ENCODE assay signal across 10 cellular contexts in genomic region chr10:50561266-50561665, GRCh38.
DNase-seq lines count a peak whose midpoint lies in the region; ATAC-seq, FAIRE-seq and TF ChIP-seq lines count a peak whose summit lies in the region.
"Had no signal": no experiment of that assay in that cellular context is flagged by ENCODE, and none has a peak within 500 bp of the region (broad histone marks: within the 10 kb centered on the region; RNA-seq: fewer than 3 reads in every experiment).

No MANE protein-coding gene starts in this region.

- peak overlapping the region in 3 of 4 donors; percentile 1 to 69 (median 23) for H3K27ac ChIP-seq in pancreas

- no peaks in the 10 kb centered on the region for H3K36me3 ChIP-seq in pancreas

- ATAC-seq in SK-N-SH treated with all-trans-retinoic acid at 6 μM for 48 hours (peak; percentile 91), pancreas (peak; percentile 55 to 67 (median 60)), GM21423 (IDR thresholded peaks at IDR 0.05; ENCODE audit: unreplicated experiment) (no peak), GM21515 (IDR thresholded peaks at IDR 0.05; ENCODE audit: unreplicated experiment) (no peak), GM19035 (IDR thresholded peaks at IDR 0.05; ENCODE audit: unreplicated experiment) (no peak)
- ATAC-seq: activated CD8-positive, alpha-beta T cell treated with anti-CD3 and anti-CD28 coated beads, Interleukin-2, amount 10 ng/mL, durations not matched to agents 7 days and 5 days had no signal

- peaks cover 16 to 46% (median 22%) of the 10 kb centered on the region in 3 donors for H3K4me1 ChIP-seq in pancreas

- 15 to 19% methylated on average over 5 of the region's 5 CpGs for WGBS in pancreas, 2 donors

- no peaks in the 10 kb centered on the region for H3K27me3 ChIP-seq in pancreas

- FAIRE-seq in pancreas (lab: Jason Lieb, UNC) (no peak), GM19239 (lab: Jason Lieb, UNC) (no peak)

- DNase-seq in AG10803 (ENCODE audit: low read depth) (peak; percentile 99), fibroblast of the aortic adventitia (ENCODE audit: low read depth) (peak; percentile 100), pancreas (peak in 1 of 6 donors; percentile 22), GM19239 (ENCODE audit: insufficient read length, low spot score) (no peak)
- DNase-seq: activated CD8-positive, alpha-beta T cell treated with anti-CD3 and anti-CD28 coated beads, Interleukin-2, amount 10 ng/mL, durations not matched to agents 7 days and 5 days; stimulated activated CD4-positive, alpha-beta T cell treated with anti-CD3 and anti-CD28 coated beads, Interleukin-4, amount 100 ng/mL, for 4 hours had no signal

- TF ChIP-seq CTCF in AG10803 (conservative IDR thresholded peaks at IDR 0.05; ENCODE audit: low read length) (no peak), fibroblast of the aortic adventitia (IDR thresholded peaks at IDR 0.05; ENCODE audit: insufficient read depth, low read length) (no peak), pancreas (IDR thresholded peaks at IDR 0.05) (no peak)

- no peak overlapping the region for H3K4me3 ChIP-seq in AG10803 (ENCODE audit: low read length)
- no peak overlapping the region for H3K4me3 ChIP-seq in fibroblast of the aortic adventitia (ENCODE audit: low read depth, low read length)
- H3K4me3 ChIP-seq in pancreas, result peak overlapping the region in 1 of 4 donors; percentile 4

- intact Hi-C loops in pancreas (cut with DNase I), result no loop called here

- H3K9me3 ChIP-seq in pancreas, result no peaks in the 10 kb centered on the region

TF ChIP-seq in SK-N-SH treated with all-trans-retinoic acid at 6 μM for 48 hours, 23 proteins besides CTCF, POLR2A, EP300 and RAD21:
- TF ChIP-seq TCF4 (CRISPR knock-in tag; IDR thresholded peaks at IDR 0.05; ENCODE audit: borderline replicate concordance) (no peak), CSDC2 (CRISPR knock-in tag; IDR thresholded peaks at IDR 0.05) (0 out of 2 replicates have a peak, but pooled peaks have one; percentile 61), ZNF70 (CRISPR knock-in tag; IDR thresholded peaks at IDR 0.05) (no peak), ISL1 (CRISPR knock-in tag; IDR thresholded peaks at IDR 0.05) (peak; percentile 82), ARNTL (CRISPR knock-in tag; IDR thresholded peaks at IDR 0.05; ENCODE audit: borderline replicate concordance, low read depth) (no peak), GLIS3 (CRISPR knock-in tag; IDR thresholded peaks at IDR 0.05) (no peak), ZNF8 (CRISPR knock-in tag; IDR thresholded peaks at IDR 0.05) (no peak), ZFP30 (CRISPR knock-in tag; IDR thresholded peaks at IDR 0.05) (no peak), ESRRG (CRISPR knock-in tag; IDR thresholded peaks at IDR 0.05) (no peak), ZC3H10 (CRISPR knock-in tag; IDR thresholded peaks at IDR 0.05) (0 out of 2 replicates have a peak, but pooled peaks have one; percentile 43), ZFP3 (CRISPR knock-in tag; IDR thresholded peaks at IDR 0.05) (peak; percentile 54; the same call in 1 of the 2 replicates), TSHZ2 (CRISPR knock-in tag; IDR thresholded peaks at IDR 0.05) (no peak), RARB (CRISPR knock-in tag; IDR thresholded peaks at IDR 0.05) (no peak), BACH2 (CRISPR knock-in tag; IDR thresholded peaks at IDR 0.05; ENCODE audit: borderline replicate concordance) (no peak), ZNF565 (CRISPR knock-in tag; conservative IDR thresholded peaks at IDR 0.05; ENCODE audit: low read depth) (no peak), TOX (CRISPR knock-in tag; IDR thresholded peaks at IDR 0.05; ENCODE audit: borderline replicate concordance) (peak; percentile 35; the same call in 1 of the 2 replicates), PPARA (CRISPR knock-in tag; IDR thresholded peaks at IDR 0.05; ENCODE audit: borderline replicate concordance) (no peak), OSR1 (CRISPR knock-in tag; IDR thresholded peaks at IDR 0.05) (no peak), SNAI2 (CRISPR knock-in tag; IDR thresholded peaks at IDR 0.05) (peak; percentile 63; the same call in 1 of the 2 replicates)
- TF ChIP-seq, protein P1, sequence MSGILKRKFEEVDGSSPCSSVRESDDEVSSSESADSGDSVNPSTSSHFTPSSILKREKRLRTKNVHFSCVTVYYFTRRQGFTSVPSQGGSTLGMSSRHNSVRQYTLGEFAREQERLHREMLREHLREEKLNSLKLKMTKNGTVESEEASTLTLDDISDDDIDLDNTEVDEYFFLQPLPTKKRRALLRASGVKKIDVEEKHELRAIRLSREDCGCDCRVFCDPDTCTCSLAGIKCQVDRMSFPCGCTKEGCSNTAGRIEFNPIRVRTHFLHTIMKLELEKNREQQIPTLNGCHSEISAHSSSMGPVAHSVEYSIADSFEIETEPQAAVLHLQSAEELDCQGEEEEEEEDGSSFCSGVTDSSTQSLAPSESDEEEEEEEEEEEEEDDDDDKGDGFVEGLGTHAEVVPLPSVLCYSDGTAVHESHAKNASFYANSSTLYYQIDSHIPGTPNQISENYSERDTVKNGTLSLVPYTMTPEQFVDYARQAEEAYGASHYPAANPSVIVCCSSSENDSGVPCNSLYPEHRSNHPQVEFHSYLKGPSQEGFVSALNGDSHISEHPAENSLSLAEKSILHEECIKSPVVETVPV (CRISPR knock-in tag; IDR thresholded peaks at IDR 0.05), result no peak
- TF ChIP-seq, protein P2, sequence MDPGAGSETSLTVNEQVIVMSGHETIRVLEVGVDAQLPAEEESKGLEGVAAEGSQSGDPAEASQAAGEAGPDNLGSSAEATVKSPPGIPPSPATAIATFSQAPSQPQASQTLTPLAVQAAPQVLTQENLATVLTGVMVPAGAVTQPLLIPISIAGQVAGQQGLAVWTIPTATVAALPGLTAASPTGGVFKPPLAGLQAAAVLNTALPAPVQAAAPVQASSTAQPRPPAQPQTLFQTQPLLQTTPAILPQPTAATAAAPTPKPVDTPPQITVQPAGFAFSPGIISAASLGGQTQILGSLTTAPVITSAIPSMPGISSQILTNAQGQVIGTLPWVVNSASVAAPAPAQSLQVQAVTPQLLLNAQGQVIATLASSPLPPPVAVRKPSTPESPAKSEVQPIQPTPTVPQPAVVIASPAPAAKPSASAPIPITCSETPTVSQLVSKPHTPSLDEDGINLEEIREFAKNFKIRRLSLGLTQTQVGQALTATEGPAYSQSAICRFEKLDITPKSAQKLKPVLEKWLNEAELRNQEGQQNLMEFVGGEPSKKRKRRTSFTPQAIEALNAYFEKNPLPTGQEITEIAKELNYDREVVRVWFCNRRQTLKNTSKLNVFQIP (CRISPR knock-in tag; IDR thresholded peaks at IDR 0.05; ENCODE audit: borderline replicate concordance, low read depth), result 0 out of 2 replicates have a peak, but pooled peaks have one; percentile 14
- TF ChIP-seq, protein P3, sequence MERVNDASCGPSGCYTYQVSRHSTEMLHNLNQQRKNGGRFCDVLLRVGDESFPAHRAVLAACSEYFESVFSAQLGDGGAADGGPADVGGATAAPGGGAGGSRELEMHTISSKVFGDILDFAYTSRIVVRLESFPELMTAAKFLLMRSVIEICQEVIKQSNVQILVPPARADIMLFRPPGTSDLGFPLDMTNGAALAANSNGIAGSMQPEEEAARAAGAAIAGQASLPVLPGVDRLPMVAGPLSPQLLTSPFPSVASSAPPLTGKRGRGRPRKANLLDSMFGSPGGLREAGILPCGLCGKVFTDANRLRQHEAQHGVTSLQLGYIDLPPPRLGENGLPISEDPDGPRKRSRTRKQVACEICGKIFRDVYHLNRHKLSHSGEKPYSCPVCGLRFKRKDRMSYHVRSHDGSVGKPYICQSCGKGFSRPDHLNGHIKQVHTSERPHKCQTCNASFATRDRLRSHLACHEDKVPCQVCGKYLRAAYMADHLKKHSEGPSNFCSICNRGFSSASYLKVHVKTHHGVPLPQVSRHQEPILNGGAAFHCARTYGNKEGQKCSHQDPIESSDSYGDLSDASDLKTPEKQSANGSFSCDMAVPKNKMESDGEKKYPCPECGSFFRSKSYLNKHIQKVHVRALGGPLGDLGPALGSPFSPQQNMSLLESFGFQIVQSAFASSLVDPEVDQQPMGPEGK (CRISPR knock-in tag; IDR thresholded peaks at IDR 0.05; ENCODE audit: borderline replicate concordance), result no peak
- TF ChIP-seq, protein P4, sequence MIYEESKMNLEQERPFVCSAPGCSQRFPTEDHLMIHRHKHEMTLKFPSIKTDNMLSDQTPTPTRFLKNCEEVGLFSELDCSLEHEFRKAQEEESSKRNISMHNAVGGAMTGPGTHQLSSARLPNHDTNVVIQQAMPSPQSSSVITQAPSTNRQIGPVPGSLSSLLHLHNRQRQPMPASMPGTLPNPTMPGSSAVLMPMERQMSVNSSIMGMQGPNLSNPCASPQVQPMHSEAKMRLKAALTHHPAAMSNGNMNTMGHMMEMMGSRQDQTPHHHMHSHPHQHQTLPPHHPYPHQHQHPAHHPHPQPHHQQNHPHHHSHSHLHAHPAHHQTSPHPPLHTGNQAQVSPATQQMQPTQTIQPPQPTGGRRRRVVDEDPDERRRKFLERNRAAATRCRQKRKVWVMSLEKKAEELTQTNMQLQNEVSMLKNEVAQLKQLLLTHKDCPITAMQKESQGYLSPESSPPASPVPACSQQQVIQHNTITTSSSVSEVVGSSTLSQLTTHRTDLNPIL (CRISPR knock-in tag; IDR thresholded peaks at IDR 0.05; ENCODE audit: low read depth), result no peak

Comparison
In these comparisons a context has a peak if more than half of its experiments do, and no peak if none do; other contexts are left out.
1. ATAC-seq: peak in SK-N-SH treated with all-trans-retinoic acid at 6 μM for 48 hours (single experiment) and pancreas (4 of 4); none in GM21423 (single experiment), GM21515 (single experiment) and GM19035 (single experiment).